Comparison of ENCODE assay signal across 1 cellular context in genomic region chr7:101743995-101744360, GRCh38.
TF ChIP-seq lines count a peak whose summit lies in the region.

No MANE protein-coding gene starts in this region.

TF ChIP-seq in HepG2, 621 proteins besides CTCF, POLR2A, EP300 and RAD21 (continued from another document):
- TF ChIP-seq, protein P1, sequence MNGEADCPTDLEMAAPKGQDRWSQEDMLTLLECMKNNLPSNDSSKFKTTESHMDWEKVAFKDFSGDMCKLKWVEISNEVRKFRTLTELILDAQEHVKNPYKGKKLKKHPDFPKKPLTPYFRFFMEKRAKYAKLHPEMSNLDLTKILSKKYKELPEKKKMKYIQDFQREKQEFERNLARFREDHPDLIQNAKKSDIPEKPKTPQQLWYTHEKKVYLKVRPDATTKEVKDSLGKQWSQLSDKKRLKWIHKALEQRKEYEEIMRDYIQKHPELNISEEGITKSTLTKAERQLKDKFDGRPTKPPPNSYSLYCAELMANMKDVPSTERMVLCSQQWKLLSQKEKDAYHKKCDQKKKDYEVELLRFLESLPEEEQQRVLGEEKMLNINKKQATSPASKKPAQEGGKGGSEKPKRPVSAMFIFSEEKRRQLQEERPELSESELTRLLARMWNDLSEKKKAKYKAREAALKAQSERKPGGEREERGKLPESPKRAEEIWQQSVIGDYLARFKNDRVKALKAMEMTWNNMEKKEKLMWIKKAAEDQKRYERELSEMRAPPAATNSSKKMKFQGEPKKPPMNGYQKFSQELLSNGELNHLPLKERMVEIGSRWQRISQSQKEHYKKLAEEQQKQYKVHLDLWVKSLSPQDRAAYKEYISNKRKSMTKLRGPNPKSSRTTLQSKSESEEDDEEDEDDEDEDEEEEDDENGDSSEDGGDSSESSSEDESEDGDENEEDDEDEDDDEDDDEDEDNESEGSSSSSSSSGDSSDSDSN (CRISPR knock-in tag; IDR thresholded peaks at IDR 0.05), result no peak
- no peak for TF ChIP-seq ELF3 (CRISPR knock-in tag; IDR thresholded peaks at IDR 0.05)
- TF ChIP-seq ATRX (CRISPR knock-in tag; IDR thresholded peaks at IDR 0.05; ENCODE audit: borderline replicate concordance), result no peak
TF ChIP-seq in HepG2: peak in this region for 0.
